In the genomic region with DNA sequence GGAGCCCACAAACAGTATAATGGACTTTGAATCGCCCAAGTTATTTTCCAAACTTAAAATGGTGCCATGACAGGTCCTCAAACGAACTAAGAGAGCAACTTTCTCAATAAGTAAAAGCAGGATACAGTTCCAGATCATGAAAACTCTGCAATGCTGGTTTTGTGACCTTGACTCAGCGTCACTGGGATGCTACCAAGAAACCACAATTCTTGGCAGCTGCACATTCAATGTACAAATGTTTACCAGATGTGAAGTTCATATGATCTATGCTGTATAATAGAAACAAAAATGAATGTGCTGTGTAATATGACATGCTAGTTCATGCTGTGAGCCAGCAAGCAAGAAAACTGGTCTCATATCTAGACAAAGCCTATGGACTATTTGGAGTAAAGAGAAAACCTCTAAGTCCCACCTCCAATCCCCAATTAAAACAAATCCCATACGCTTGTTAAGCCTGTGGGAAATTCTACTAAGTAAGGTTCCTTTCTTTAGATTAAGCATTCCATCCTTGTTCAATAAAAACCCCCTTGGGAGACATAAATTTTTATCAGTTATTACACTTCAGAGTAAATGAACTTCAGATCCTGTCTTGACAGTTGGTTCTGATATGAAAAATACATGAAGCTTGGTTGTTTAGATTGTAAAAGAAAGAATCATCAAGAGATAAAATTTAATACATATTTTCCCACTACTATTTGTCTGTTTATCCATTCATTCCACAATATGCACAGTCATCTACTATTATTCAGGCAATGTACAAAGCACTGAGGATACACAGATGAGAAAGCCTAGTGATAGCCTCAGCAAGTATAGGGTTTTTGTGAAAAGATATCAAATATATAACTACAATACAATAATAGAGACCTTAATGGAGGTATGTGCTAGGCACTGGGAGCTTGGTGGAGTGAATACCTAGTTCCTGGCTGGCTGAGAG, we compare ENCODE assay signal across 21 cellular contexts. TPM values are rescaled to one million over a fixed set of nuclear protein-coding genes. Genes with fewer than 3 reads are reported as not detected.
DNase-seq lines count a peak whose midpoint lies in the region; ATAC-seq and TF ChIP-seq lines count a peak whose summit lies in the region.
"Had no signal": no experiment of that assay in that cellular context is flagged by ENCODE, and none has a peak within 500 bp of the region (broad histone marks: within the 10 kb centered on the region; RNA-seq: fewer than 3 reads in every experiment).

No MANE protein-coding gene starts in this region.

- H3K9ac ChIP-seq in neural progenitor cell, result no peak overlapping the region

- H3F3A ChIP-seq in neural progenitor cell (ENCODE audit: low read depth), result no peaks in the 10 kb centered on the region

- H3K4me3 ChIP-seq in choroid plexus epithelial cell (ENCODE audit: low read depth, low read length) (no peak overlapping the region), neural progenitor cell (no peak overlapping the region)
- H3K4me3 ChIP-seq: adrenal gland, gastrocnemius medialis, upper lobe of left lung had no signal

- POLR2A ChIA-PET in naive thymus-derived CD8-positive, alpha-beta T cell (lab: Charles Lee), result no interaction called here

- no peak overlapping the region for H2AFZ ChIP-seq in neural progenitor cell (replicated peaks)

- H3K27me3 Mint-ChIP-seq in naive thymus-derived CD8-positive, alpha-beta T cell, result peaks cover 0 to 7% (median 0%) of the 10 kb centered on the region in 5 donors
- H3K27me3 Mint-ChIP-seq in neural progenitor cell (ENCODE audit: insufficient read depth, low read depth), result no peaks in the 10 kb centered on the region

- no peak for ATAC-seq in naive thymus-derived CD8-positive, alpha-beta T cell
- ATAC-seq: gastrocnemius medialis; left cardiac atrium; stimulated activated naive CD8-positive, alpha-beta T cell treated with anti-CD3 and anti-CD28 coated beads, Interleukin-15, Interleukin-2, amounts not matched to agents 100 U/mL and 50 U/mL, for 24 hours had no signal

- H3K27ac ChIP-seq in neural progenitor cell, result no peak overlapping the region
- H3K27ac ChIP-seq: adrenal gland, gastrocnemius medialis, neutrophil, upper lobe of left lung had no signal

- H3K9me3 ChIP-seq in neural progenitor cell (ENCODE audit: low read depth), result no peaks in the 10 kb centered on the region
- H3K9me3 ChIP-seq: adrenal gland, gastrocnemius medialis, neutrophil, upper lobe of left lung had no signal

- no peaks in the 10 kb centered on the region for H3K79me2 ChIP-seq in neural progenitor cell (ENCODE audit: low read depth)

- no peak overlapping the region for H3K4me2 ChIP-seq in neural progenitor cell

- peaks cover 0 to 12% (median 0%) of the 10 kb centered on the region in 9 donors for H3K9me3 Mint-ChIP-seq in naive thymus-derived CD8-positive, alpha-beta T cell
- H3K9me3 Mint-ChIP-seq in neural progenitor cell, result no peaks in the 10 kb centered on the region
- H3K9me3 Mint-ChIP-seq: endodermal cell had no signal

- no peaks in the 10 kb centered on the region for H3K36me3 ChIP-seq in neural progenitor cell
- H3K36me3 ChIP-seq: adrenal gland, gastrocnemius medialis, neutrophil, upper lobe of left lung had no signal

- no peak overlapping the region for H3K4me3 Mint-ChIP-seq in naive thymus-derived CD8-positive, alpha-beta T cell
- H3K4me3 Mint-ChIP-seq in neural progenitor cell, result no peak overlapping the region
- H3K4me3 Mint-ChIP-seq: endodermal cell had no signal

- no peak overlapping the region for H3K27ac Mint-ChIP-seq in naive thymus-derived CD8-positive, alpha-beta T cell
- H3K27ac Mint-ChIP-seq in neural progenitor cell, result no peak overlapping the region
- H3K27ac Mint-ChIP-seq: endodermal cell had no signal

- H3K27me3 ChIP-seq in neural progenitor cell, result no peaks in the 10 kb centered on the region
- H3K27me3 ChIP-seq: adrenal gland, gastrocnemius medialis, neutrophil, upper lobe of left lung had no signal

- TF ChIP-seq CTCF in choroid plexus epithelial cell (conservative IDR thresholded peaks at IDR 0.05; ENCODE audit: low read depth, low read length) (no peak), neural progenitor cell (IDR thresholded peaks at IDR 0.05) (no peak)

- no peaks in the 10 kb centered on the region for H3K4me1 ChIP-seq in neural progenitor cell
- H3K4me1 ChIP-seq: adrenal gland, gastrocnemius medialis, upper lobe of left lung had no signal

- DNase-seq in AG20443 (ENCODE audit: low spot score), result peak; percentile 59
- DNase-seq in HS-5 (ENCODE audit: low read depth), result peak; percentile 52
- peak; percentile 85 for DNase-seq in choroid plexus epithelial cell (ENCODE audit: low read depth)
- peak; percentile 55 for DNase-seq in myocyte (ENCODE audit: low read depth)
- DNase-seq in HK-2 (ENCODE audit: unreplicated experiment), result no peak
- no peak for DNase-seq in naive thymus-derived CD8-positive, alpha-beta T cell
- no peak for DNase-seq in NCI-H1436 treated with DMSO at 0.1 percent for 48 hours (lab: John Stamatoyannopoulos, UW)
- no peak for DNase-seq in neural progenitor cell (ENCODE audit: low spot score)
- DNase-seq: activated CD4-positive, alpha-beta T cell treated with anti-CD3 and anti-CD28 coated beads for 48 hours; activated effector memory CD4-positive, alpha-beta T cell treated with anti-CD3 and anti-CD28 coated beads, Interleukin-2, amount 50 U/mL, for 16 hours; adrenal gland; endodermal cell; gastrocnemius medialis; left cardiac atrium; NCI-H187 treated with DMSO at 0.1 percent for 48 hours; retina; stimulated activated naive CD8-positive, alpha-beta T cell treated with anti-CD3 and anti-CD28 coated beads, Interleukin-15, Interleukin-2, amounts not matched to agents 100 U/mL and 50 U/mL, for 24 hours; upper lobe of left lung had no signal

- no peaks in the 10 kb centered on the region for H4K20me1 ChIP-seq in neural progenitor cell (ENCODE audit: low read depth)

- H3K4me1 Mint-ChIP-seq in naive thymus-derived CD8-positive, alpha-beta T cell, result no peaks in the 10 kb centered on the region
- H3K4me1 Mint-ChIP-seq in neural progenitor cell, result no peaks in the 10 kb centered on the region
- H3K4me1 Mint-ChIP-seq: endodermal cell had no signal

- no peaks in the 10 kb centered on the region for H3K36me3 Mint-ChIP-seq in naive thymus-derived CD8-positive, alpha-beta T cell
- H3K36me3 Mint-ChIP-seq in neural progenitor cell, result no peaks in the 10 kb centered on the region

RNA-seq across cellular contexts. Expression of a gene that starts 20.2 kb away (rescaled TPM):
- total RNA-seq in myocyte (3.3 and 35.3 TPM in 2 replicates), neural progenitor cell (ENCODE audit: low replicate concordance) (0.43 and 0.95 TPM in 2 replicates)
- polyA plus RNA-seq in myocyte (2012), result 2.8 TPM
- total RNA-seq in naive thymus-derived CD8-positive, alpha-beta T cell, result not detected
- polyA plus RNA-seq in naive thymus-derived CD8-positive, alpha-beta T cell, result not detected
- total RNA-seq: mononuclear cell, NCI-H460 had no signal

Comparison
In these comparisons a context has a peak if more than half of its experiments do, and no peak if none do; other contexts are left out.
1. DNase-seq: peak in AG20443 (single experiment), HS-5 (single experiment), choroid plexus epithelial cell (single experiment) and myocyte (single experiment); none in HK-2 (single experiment), naive thymus-derived CD8-positive, alpha-beta T cell (0 of 10), NCI-H1436 treated with DMSO at 0.1 percent for 48 hours (single experiment) and neural progenitor cell (single experiment).